ENCODE assay signal across 1 cellular context in the genomic region with DNA sequence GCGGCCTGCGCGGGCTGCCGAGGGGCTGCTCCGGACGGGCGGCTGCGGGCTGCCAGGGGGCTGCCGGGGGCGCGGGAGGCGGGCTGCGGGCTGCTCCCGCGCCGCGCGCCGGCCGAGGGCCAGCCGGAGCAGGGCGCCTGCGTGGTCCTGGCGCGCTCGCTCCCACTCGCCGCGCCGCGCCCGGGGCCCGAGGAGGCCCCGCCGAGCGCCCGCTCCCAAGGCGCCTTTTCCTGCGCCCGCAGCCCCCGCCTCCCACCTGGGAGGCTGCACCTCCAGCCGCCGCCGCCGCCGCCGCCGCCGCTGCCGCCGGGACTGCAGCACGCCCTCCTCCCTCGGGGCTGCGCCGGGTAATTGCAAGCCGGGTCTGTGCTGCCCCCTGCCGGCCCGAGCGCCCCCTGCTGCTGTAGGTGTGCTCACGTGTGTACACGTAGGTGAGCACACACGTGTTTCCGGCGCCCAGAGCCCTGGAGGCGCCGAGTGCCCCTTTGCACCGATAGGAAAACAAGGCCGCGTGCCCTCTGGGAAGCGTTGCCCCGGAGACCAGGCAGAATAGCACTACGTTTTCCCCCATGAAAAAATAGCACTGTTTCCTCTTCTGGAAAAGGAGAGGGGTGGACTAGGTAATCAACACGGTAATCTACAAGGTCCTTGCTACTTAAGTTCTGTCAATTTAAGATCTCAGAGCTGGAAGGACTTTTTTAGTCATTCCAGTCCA.
A peak's percentile ranks its signal among the peaks of the same experiment; 100 is the strongest.
TF ChIP-seq lines count a peak whose summit lies in the region.

EPB41L4B (minus strand) TSS at position 326 of the 715 bp plus-strand sequence. CDS start 613 bp downstream, outside the sequence.

TF ChIP-seq in HepG2, 621 proteins besides CTCF, POLR2A, EP300 and RAD21 (continued from another document and continues in another):
- TF ChIP-seq FOXP4 (CRISPR knock-in tag; IDR thresholded peaks at IDR 0.05) (peak; percentile 88), DNMT3B (CRISPR knock-in tag; conservative IDR thresholded peaks at IDR 0.05) (peak; percentile 90), ZUFSP (CRISPR knock-in tag; IDR thresholded peaks at IDR 0.05; ENCODE audit: borderline replicate concordance) (no peak), HBP1 (CRISPR knock-in tag; IDR thresholded peaks at IDR 0.05; ENCODE audit: low read depth) (peak; percentile 90; the same call in 1 of the 2 replicates), ZBTB14 (CRISPR knock-in tag; IDR thresholded peaks at IDR 0.05) (peak; percentile 74), ZNF124 (CRISPR knock-in tag; IDR thresholded peaks at IDR 0.05) (peak; percentile 81), ZBTB20 (CRISPR knock-in tag; IDR thresholded peaks at IDR 0.05; ENCODE audit: borderline replicate concordance, low read depth) (0 out of 2 replicates have a peak, but pooled peaks have one; percentile 51), ZNF569 (CRISPR knock-in tag; IDR thresholded peaks at IDR 0.05; ENCODE audit: borderline replicate concordance) (no peak), ZNF232 (CRISPR knock-in tag; IDR thresholded peaks at IDR 0.05; ENCODE audit: borderline replicate concordance) (peak; percentile 74; the same call in 1 of the 2 replicates), ZNF552 (CRISPR knock-in tag; IDR thresholded peaks at IDR 0.05; ENCODE audit: borderline replicate concordance) (peak; percentile 88; the same call in 1 of the 2 replicates), RNF2 (conservative IDR thresholded peaks at IDR 0.05; ENCODE audit: low read depth) (peak; percentile 90), MAF1 (CRISPR knock-in tag; IDR thresholded peaks at IDR 0.05; ENCODE audit: borderline replicate concordance) (no peak), NCOA1 (CRISPR knock-in tag; IDR thresholded peaks at IDR 0.05) (no peak), FOXJ3 (CRISPR knock-in tag; IDR thresholded peaks at IDR 0.05; ENCODE audit: borderline replicate concordance) (no peak; the same call in 1 of the 2 replicates), CREM (IDR thresholded peaks at IDR 0.05) (peak; percentile 76), CREM (CRISPR knock-in tag; IDR thresholded peaks at IDR 0.05) (peak; percentile 40; the same call in 1 of the 2 replicates), ZNF292 (CRISPR knock-in tag; IDR thresholded peaks at IDR 0.05; ENCODE audit: borderline replicate concordance, low read depth) (no peak), ZNF839 (CRISPR knock-in tag; IDR thresholded peaks at IDR 0.05; ENCODE audit: borderline replicate concordance) (peak; percentile 86; the same call in 1 of the 2 replicates), MTA3 (CRISPR knock-in tag; IDR thresholded peaks at IDR 0.05) (no peak), SP1 (IDR thresholded peaks at IDR 0.05) (no peak), SP1 (CRISPR knock-in tag; IDR thresholded peaks at IDR 0.05) (0 out of 2 replicates have a peak, but pooled peaks have one; percentile 39), PAXIP1 (CRISPR knock-in tag; conservative IDR thresholded peaks at IDR 0.05) (peak; percentile 63; the same call in 1 of the 2 replicates)
- TF ChIP-seq, protein P1, sequence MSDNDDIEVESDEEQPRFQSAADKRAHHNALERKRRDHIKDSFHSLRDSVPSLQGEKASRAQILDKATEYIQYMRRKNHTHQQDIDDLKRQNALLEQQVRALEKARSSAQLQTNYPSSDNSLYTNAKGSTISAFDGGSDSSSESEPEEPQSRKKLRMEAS (IDR thresholded peaks at IDR 0.05) = peak; percentile 100
- TF ChIP-seq, protein P2, sequence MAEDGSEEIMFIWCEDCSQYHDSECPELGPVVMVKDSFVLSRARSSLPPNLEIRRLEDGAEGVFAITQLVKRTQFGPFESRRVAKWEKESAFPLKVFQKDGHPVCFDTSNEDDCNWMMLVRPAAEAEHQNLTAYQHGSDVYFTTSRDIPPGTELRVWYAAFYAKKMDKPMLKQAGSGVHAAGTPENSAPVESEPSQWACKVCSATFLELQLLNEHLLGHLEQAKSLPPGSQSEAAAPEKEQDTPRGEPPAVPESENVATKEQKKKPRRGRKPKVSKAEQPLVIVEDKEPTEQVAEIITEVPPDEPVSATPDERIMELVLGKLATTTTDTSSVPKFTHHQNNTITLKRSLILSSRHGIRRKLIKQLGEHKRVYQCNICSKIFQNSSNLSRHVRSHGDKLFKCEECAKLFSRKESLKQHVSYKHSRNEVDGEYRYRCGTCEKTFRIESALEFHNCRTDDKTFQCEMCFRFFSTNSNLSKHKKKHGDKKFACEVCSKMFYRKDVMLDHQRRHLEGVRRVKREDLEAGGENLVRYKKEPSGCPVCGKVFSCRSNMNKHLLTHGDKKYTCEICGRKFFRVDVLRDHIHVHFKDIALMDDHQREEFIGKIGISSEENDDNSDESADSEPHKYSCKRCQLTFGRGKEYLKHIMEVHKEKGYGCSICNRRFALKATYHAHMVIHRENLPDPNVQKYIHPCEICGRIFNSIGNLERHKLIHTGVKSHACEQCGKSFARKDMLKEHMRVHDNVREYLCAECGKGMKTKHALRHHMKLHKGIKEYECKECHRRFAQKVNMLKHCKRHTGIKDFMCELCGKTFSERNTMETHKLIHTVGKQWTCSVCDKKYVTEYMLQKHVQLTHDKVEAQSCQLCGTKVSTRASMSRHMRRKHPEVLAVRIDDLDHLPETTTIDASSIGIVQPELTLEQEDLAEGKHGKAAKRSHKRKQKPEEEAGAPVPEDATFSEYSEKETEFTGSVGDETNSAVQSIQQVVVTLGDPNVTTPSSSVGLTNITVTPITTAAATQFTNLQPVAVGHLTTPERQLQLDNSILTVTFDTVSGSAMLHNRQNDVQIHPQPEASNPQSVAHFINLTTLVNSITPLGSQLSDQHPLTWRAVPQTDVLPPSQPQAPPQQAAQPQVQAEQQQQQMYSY (CRISPR knock-in tag; IDR thresholded peaks at IDR 0.05) = no peak; the same call in 1 of the 2 replicates
- TF ChIP-seq, protein P3, sequence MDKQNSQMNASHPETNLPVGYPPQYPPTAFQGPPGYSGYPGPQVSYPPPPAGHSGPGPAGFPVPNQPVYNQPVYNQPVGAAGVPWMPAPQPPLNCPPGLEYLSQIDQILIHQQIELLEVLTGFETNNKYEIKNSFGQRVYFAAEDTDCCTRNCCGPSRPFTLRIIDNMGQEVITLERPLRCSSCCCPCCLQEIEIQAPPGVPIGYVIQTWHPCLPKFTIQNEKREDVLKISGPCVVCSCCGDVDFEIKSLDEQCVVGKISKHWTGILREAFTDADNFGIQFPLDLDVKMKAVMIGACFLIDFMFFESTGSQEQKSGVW (CRISPR knock-in tag; IDR thresholded peaks at IDR 0.05; ENCODE audit: borderline replicate concordance) = no peak
- TF ChIP-seq, protein P4, sequence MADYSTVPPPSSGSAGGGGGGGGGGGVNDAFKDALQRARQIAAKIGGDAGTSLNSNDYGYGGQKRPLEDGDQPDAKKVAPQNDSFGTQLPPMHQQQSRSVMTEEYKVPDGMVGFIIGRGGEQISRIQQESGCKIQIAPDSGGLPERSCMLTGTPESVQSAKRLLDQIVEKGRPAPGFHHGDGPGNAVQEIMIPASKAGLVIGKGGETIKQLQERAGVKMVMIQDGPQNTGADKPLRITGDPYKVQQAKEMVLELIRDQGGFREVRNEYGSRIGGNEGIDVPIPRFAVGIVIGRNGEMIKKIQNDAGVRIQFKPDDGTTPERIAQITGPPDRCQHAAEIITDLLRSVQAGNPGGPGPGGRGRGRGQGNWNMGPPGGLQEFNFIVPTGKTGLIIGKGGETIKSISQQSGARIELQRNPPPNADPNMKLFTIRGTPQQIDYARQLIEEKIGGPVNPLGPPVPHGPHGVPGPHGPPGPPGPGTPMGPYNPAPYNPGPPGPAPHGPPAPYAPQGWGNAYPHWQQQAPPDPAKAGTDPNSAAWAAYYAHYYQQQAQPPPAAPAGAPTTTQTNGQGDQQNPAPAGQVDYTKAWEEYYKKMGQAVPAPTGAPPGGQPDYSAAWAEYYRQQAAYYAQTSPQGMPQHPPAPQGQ (CRISPR knock-in tag; IDR thresholded peaks at IDR 0.05; ENCODE audit: borderline replicate concordance) = no peak
- TF ChIP-seq, protein P5, sequence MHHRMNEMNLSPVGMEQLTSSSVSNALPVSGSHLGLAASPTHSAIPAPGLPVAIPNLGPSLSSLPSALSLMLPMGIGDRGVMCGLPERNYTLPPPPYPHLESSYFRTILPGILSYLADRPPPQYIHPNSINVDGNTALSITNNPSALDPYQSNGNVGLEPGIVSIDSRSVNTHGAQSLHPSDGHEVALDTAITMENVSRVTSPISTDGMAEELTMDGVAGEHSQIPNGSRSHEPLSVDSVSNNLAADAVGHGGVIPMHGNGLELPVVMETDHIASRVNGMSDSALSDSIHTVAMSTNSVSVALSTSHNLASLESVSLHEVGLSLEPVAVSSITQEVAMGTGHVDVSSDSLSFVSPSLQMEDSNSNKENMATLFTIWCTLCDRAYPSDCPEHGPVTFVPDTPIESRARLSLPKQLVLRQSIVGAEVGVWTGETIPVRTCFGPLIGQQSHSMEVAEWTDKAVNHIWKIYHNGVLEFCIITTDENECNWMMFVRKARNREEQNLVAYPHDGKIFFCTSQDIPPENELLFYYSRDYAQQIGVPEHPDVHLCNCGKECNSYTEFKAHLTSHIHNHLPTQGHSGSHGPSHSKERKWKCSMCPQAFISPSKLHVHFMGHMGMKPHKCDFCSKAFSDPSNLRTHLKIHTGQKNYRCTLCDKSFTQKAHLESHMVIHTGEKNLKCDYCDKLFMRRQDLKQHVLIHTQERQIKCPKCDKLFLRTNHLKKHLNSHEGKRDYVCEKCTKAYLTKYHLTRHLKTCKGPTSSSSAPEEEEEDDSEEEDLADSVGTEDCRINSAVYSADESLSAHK (CRISPR knock-in tag; IDR thresholded peaks at IDR 0.05; ENCODE audit: borderline replicate concordance) = no peak
